8 cellular contexts compared by ENCODE assay signal in the genomic region with DNA sequence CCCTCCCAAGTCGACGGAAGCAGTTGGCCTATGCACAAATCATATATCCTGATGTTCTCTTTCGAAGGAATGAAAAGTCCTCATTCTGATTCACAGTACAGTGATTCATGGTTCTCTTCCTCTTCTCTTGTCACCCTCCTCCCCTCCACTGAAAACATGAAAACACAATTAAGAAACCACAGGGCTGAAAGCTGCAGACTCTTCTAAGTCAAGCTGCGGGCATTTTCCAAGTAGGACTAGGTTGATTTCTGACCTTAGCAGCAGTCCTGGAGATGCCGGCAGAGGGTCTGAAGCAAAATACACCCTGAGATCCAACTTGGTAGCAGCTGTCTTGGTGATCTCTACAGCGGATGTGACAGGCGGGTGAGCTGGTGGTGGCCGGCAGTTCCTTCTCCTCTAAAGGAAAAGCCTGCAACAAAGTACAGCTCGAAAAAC. TPM values are rescaled to one million over a fixed set of nuclear protein-coding genes. Genes with fewer than 3 reads are reported as not detected.
DNase-seq lines count a peak whose midpoint lies in the region; ATAC-seq and TF ChIP-seq lines count a peak whose summit lies in the region.

No MANE protein-coding gene starts in this region.

- ATAC-seq in GM18502 (IDR thresholded peaks at IDR 0.05; ENCODE audit: poor library complexity, unreplicated experiment) (peak; percentile 43), HG03108 (IDR thresholded peaks at IDR 0.05; ENCODE audit: unreplicated experiment) (peak; percentile 32), GM18873 (IDR thresholded peaks at IDR 0.05; ENCODE audit: low FRiP score, unreplicated experiment) (no peak)
- peak; percentile 40 for ATAC-seq in activated CD8-positive, alpha-beta T cell treated with anti-CD3 and anti-CD28 coated beads for 36 hours

- TF ChIP-seq CTCF in activated CD8-positive, alpha-beta T cell treated with anti-CD3 and anti-CD28 coated beads for 36 hours (IDR thresholded peaks at IDR 0.05): no peak
- no peak for TF ChIP-seq CTCF in kidney epithelial cell (IDR thresholded peaks at IDR 0.05; ENCODE audit: insufficient read depth, low read length, poor library complexity, severe bottlenecking)

- no peak overlapping the region for H3K4me3 Mint-ChIP-seq in activated CD8-positive, alpha-beta T cell treated with anti-CD3 and anti-CD28 coated beads for 36 hours

- peak overlapping the region; percentile 35 for H3K27ac Mint-ChIP-seq in activated CD8-positive, alpha-beta T cell treated with anti-CD3 and anti-CD28 coated beads for 36 hours

- H3K36me3 Mint-ChIP-seq in activated CD8-positive, alpha-beta T cell treated with anti-CD3 and anti-CD28 coated beads for 36 hours (ENCODE audit: low read depth): no peaks in the 10 kb centered on the region

- no peaks in the 10 kb centered on the region for H3K27me3 ChIP-seq in kidney epithelial cell (ENCODE audit: control insufficient read depth, insufficient read depth, low read length)

- peaks cover 24% of the 10 kb centered on the region for H3K4me1 Mint-ChIP-seq in activated CD8-positive, alpha-beta T cell treated with anti-CD3 and anti-CD28 coated beads for 36 hours (ENCODE audit: low read depth)

- POLR2A ChIA-PET in activated CD8-positive, alpha-beta T cell treated with anti-CD3 and anti-CD28 coated beads for 36 hours (lab: Charles Lee): interaction anchor here (1.3 kb wide), 1 partner anchor 24 kb away, joined by 5 read pairs; no protein-coding TSS in a partner anchor

- peak; percentile 28 for DNase-seq in activated CD8-positive, alpha-beta T cell treated with anti-CD3 and anti-CD28 coated beads for 36 hours
- DNase-seq in kidney epithelial cell (ENCODE audit: low read depth) (no peak), NCI-H82 treated with DMSO at 0.1 percent for 48 hours (lab: John Stamatoyannopoulos, UW; ENCODE audit: unreplicated experiment) (no peak), NCI-H1105 (lab: John Stamatoyannopoulos, UW) (no peak), SHP77 treated with DMSO at 0.1 percent for 48 hours (lab: John Stamatoyannopoulos, UW) (no peak)

- H3K4me3 ChIP-seq in kidney epithelial cell (ENCODE audit: low read depth, low read length): peak overlapping the region; percentile 15

- no peaks in the 10 kb centered on the region for H3K9me3 Mint-ChIP-seq in activated CD8-positive, alpha-beta T cell treated with anti-CD3 and anti-CD28 coated beads for 36 hours

- CTCF ChIA-PET in activated CD8-positive, alpha-beta T cell treated with anti-CD3 and anti-CD28 coated beads for 36 hours (lab: Charles Lee): no interaction called here

- H3K27me3 Mint-ChIP-seq in activated CD8-positive, alpha-beta T cell treated with anti-CD3 and anti-CD28 coated beads for 36 hours: peaks cover 37% of the 10 kb centered on the region

- intact Hi-C loops in activated CD8-positive, alpha-beta T cell treated with anti-CD3 and anti-CD28 coated beads for 36 hours (cut with micrococcal nuclease): no loop called here

- no peaks in the 10 kb centered on the region for H3K36me3 ChIP-seq in kidney epithelial cell (ENCODE audit: control insufficient read depth, insufficient read depth, low read length)

RNA-seq across cellular contexts. Expression of a gene that starts 6.2 kb away (rescaled TPM):
- under 1 TPM; 0.11 to 0.25 TPM for total RNA-seq in activated CD8-positive, alpha-beta T cell treated with anti-CD3 and anti-CD28 coated beads for 36 hours
- 22.8 and 24.1 TPM in 2 replicates for total RNA-seq in kidney epithelial cell

Comparison
In these comparisons a context has a peak if more than half of its experiments do, and no peak if none do; other contexts are left out.
1. RNA of a gene that starts 6.2 kb away (total RNA-seq): 22.8 to 24.1 TPM in kidney epithelial cell; 0.11 to 0.25 TPM in activated CD8-positive, alpha-beta T cell treated with anti-CD3 and anti-CD28 coated beads for 36 hours; every median in the first group is over 10 times any median in the second.